ENCODE assay signal across 1 cellular context in the genomic region with DNA sequence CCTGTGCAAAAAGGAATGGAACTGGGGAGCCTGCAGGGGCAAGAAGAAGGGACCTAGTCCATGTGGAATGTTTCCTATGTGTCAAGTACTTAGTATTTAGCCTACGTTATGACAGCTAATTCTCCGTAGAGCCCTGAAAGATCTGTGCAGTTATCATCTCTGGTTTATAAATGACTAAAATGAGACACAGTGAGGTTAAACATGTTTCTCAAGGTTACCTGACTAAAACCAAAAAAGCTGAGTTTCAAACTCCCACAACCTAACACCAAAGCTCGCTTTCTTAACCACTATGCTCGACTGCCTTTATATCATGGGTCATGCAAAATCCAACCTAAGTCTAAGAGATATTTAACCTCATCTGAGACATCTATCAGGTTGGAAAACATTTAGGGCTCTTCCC.
TF ChIP-seq lines count a peak whose summit lies in the region.

No MANE protein-coding gene starts in this region.

TF ChIP-seq in GM12878, 131 proteins besides CTCF, POLR2A, EP300 and RAD21 (continued from another document):
- TF ChIP-seq PRDM15 (CRISPR knock-in tag; IDR thresholded peaks at IDR 0.05) (no peak), NR2F1 (conservative IDR thresholded peaks at IDR 0.05) (peak; percentile 35; the same call in 1 of the 2 replicates), TAF1 (IDR thresholded peaks at IDR 0.05; ENCODE audit: borderline replicate concordance, low read depth, low read length) (no peak), ZNF217 (IDR thresholded peaks at IDR 0.05) (peak; percentile 59; the same call in 1 of the 2 replicates), SREBF1 (IDR thresholded peaks at IDR 0.05; ENCODE audit: low read length) (no peak), CHD1 (IDR thresholded peaks at IDR 0.05; ENCODE audit: low read depth, low read length) (no peak), ZSCAN29 (IDR thresholded peaks at IDR 0.05) (no peak), RB1 (IDR thresholded peaks at IDR 0.05; ENCODE audit: borderline replicate concordance) (no peak), RCOR1 (conservative IDR thresholded peaks at IDR 0.05; ENCODE audit: low read depth, low read length) (no peak), NR2C2 (IDR thresholded peaks at IDR 0.05; ENCODE audit: borderline replicate concordance, control insufficient read depth, insufficient read length, low read depth) (no peak)
TF ChIP-seq in GM12878: peak in this region for 4.
